In the genomic region with DNA sequence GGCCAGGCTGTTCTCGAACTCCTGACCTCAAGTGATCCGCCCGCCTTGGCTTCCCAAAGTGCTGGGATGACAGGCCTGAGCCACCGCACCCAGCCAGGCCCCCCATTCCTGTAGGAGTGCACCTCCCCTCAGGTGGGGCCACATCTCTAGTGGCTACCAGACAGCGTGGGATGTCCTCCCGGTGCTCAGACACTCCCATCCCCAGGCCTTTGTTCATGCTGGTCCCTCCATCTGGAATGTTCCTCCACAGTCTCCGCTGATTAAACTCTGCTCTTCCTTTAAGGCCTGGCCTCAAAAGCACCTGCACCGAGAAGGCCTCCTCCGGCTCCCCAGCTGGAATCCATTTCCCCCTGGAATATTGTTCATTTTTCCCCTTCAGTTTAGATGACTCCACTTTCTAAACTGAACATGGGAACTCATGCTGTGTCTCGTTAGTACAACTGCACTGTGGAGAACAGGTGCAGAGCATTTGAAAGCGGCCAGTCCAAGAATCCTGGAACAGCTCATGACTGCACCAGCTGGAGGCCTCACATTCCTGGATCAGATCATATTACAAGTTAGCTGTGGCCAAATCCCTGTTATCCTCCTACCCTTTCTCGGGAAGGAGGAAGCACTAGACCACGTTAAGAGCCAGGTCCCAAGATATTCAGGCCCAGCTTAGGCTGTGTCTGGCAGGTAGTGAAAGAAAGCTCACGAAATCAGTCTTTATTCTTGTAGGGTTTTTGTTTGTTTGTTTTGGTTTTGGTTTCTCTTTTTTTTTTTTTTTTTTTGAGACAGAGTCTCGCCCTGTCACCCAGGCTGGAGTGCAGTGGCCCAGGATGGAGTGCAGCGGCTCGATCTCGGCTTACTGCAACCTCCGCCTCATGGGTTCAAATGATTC, we compare ENCODE assay signal across 8 cellular contexts. TPM values are rescaled to one million over a fixed set of nuclear protein-coding genes. Genes with fewer than 3 reads are reported as not detected.
A peak's percentile ranks its signal among the peaks of the same experiment; 100 is the strongest.
DNase-seq lines count a peak whose midpoint lies in the region; ATAC-seq and TF ChIP-seq lines count a peak whose summit lies in the region.

No MANE protein-coding gene starts in this region.

- H3K36me3 ChIP-seq in endodermal cell (ENCODE audit: control insufficient read depth, insufficient read depth, low read length) (no peaks in the 10 kb centered on the region), muscle layer of duodenum (ENCODE audit: control insufficient read depth in 1 of 2, insufficient read depth in 2 of 2, low read length in 2 of 2) (no peaks in the 10 kb centered on the region)

- peak overlapping the region; percentile 93 for H3K27ac Mint-ChIP-seq in endodermal cell

- no peak overlapping the region for H3K4me3 ChIP-seq in endodermal cell (ENCODE audit: low read length)
- no peak overlapping the region for H3K4me3 ChIP-seq in muscle layer of duodenum (ENCODE audit: low read depth in 1 of 2, low read length in 2 of 2)

- H3K27me3 ChIP-seq in endodermal cell (ENCODE audit: control insufficient read depth, insufficient read depth, low read length, poor library complexity, severe bottlenecking) (no peaks in the 10 kb centered on the region), muscle layer of duodenum (ENCODE audit: low read depth, low read length) (no peaks in the 10 kb centered on the region)

- H3K4me1 Mint-ChIP-seq in endodermal cell = peaks cover 9% of the 10 kb centered on the region

- H3K27ac ChIP-seq in endodermal cell (ENCODE audit: low read depth, low read length) (peak overlapping the region; percentile 97), muscle layer of duodenum (ENCODE audit: low read length) (peak overlapping the region; percentile 53)

- peak; percentile 85 for DNase-seq in HCEC 1CT
- peak; percentile 71 for DNase-seq in NCI-H526 treated with DMSO at 0.1 percent for 48 hours (lab: John Stamatoyannopoulos, UW)
- DNase-seq in endodermal cell = peak; percentile 81
- DNase-seq in stimulated activated CD4-positive, alpha-beta T cell treated with anti-CD3 and anti-CD28 coated beads, Interleukin-2, amount 100 ng/mL, for 48 hours = no peak
- no peak for DNase-seq in stimulated activated CD4-positive, alpha-beta T cell treated with anti-CD3 and anti-CD28 coated beads, Interleukin-2, amount 100 ng/mL, for 24 hours
- no peak for DNase-seq in NCI-H1436 treated with DMSO at 0.1 percent for 48 hours (lab: John Stamatoyannopoulos, UW)

- peak overlapping the region; percentile 33 for H3K9ac ChIP-seq in endodermal cell (ENCODE audit: extremely low read depth, low read length, poor library complexity, severe bottlenecking)

- TF ChIP-seq CTCF in endodermal cell (conservative IDR thresholded peaks at IDR 0.05) = no peak

- no peak overlapping the region for H3K4me3 Mint-ChIP-seq in endodermal cell

- ATAC-seq in HG03095 (IDR thresholded peaks at IDR 0.05; ENCODE audit: unreplicated experiment) = no peak

- WGBS in endodermal cell (ENCODE audit: insufficient coverage in 1 of 2, insufficient read length in 1 of 2), 2 experiments = 63 to 79% methylated on average over 13 to 19 of the region's 19 CpGs

- H3K9me3 Mint-ChIP-seq in endodermal cell = no peaks in the 10 kb centered on the region

- H3K4me1 ChIP-seq in endodermal cell (ENCODE audit: control insufficient read depth, insufficient read depth, low read length) = peaks cover 6% of the 10 kb centered on the region
- H3K4me1 ChIP-seq in muscle layer of duodenum (ENCODE audit: control insufficient read depth in 1 of 2, insufficient read depth in 2 of 2, low read length in 2 of 2) = peaks cover 0 to 5% of the 10 kb centered on the region in 2 donors

- no peaks in the 10 kb centered on the region for H3K9me3 ChIP-seq in endodermal cell (ENCODE audit: control insufficient read depth, low read length)
- H3K9me3 ChIP-seq in muscle layer of duodenum (ENCODE audit: control insufficient read depth in 1 of 2, low read length in 2 of 2) = no peaks in the 10 kb centered on the region

- H3K36me3 Mint-ChIP-seq in endodermal cell (ENCODE audit: low read depth) = no peaks in the 10 kb centered on the region

- no peaks in the 10 kb centered on the region for H3K27me3 Mint-ChIP-seq in endodermal cell (ENCODE audit: insufficient read depth)

RNA-seq across cellular contexts. Expression of a gene that starts 10.8 kb away (rescaled TPM):
- 100 to 1,000 TPM; 309 to 334 TPM for total RNA-seq in endodermal cell
- polyA plus RNA-seq in endodermal cell (2013, experiment 1 of 2) = 182 TPM
- polyA plus RNA-seq in endodermal cell (2013, experiment 2 of 2) = 205 TPM

Comparison
In these comparisons a context has a peak if more than half of its experiments do, and no peak if none do; other contexts are left out.
1. DNase-seq: peak in HCEC 1CT (single experiment), NCI-H526 treated with DMSO at 0.1 percent for 48 hours (single experiment) and endodermal cell (single experiment); none in stimulated activated CD4-positive, alpha-beta T cell treated with anti-CD3 and anti-CD28 coated beads, Interleukin-2, amount 100 ng/mL, for 48 hours (0 of 2), stimulated activated CD4-positive, alpha-beta T cell treated with anti-CD3 and anti-CD28 coated beads, Interleukin-2, amount 100 ng/mL, for 24 hours (0 of 2) and NCI-H1436 treated with DMSO at 0.1 percent for 48 hours (single experiment).